ENCODE assay signal across 1 cellular context in the genomic region with DNA sequence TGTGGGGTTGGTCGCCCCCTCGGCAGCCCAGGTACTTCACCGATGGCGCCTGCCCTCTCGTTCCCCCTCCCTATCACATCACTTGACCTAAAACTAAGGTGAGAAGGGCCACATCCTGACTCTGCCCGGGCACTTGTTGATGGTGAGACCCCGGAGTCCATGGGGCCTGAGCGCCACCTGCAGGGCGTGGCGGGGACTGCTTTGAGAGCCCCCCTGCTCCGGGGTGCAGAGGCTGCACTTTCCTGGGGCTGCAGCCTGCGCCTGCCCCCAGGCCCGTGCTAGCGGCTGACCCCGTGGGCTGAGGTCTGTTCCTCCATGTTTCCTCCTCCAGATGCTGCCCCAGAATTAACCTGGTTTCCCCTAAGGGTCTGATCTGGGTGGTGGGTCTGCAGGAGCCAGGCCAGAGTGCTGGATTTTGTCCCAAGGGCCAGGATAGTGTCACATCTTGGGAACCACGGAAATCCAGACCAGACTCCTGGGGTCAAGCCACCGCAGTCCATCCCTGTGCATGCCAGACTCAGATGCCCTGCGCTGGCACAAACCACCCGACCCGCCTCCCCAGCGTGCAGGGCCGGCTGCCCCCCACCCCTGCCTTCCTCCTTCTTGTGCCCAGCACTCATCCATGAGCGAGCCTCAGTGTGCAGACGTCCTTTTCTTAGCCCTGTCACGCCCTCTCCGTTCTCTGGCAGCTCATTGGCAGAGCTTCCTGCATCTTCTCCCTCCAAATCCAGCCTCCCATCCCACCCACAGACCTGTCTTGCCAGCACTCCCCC.
TF ChIP-seq lines count a peak whose summit lies in the region.

No MANE protein-coding gene starts in this region.

TF ChIP-seq in K562, 482 proteins besides CTCF, POLR2A, EP300 and RAD21 (continues in another document):
- peak; percentile 53; the same call in 1 of the 2 replicates for TF ChIP-seq TFAP4 (CRISPR knock-in tag; IDR thresholded peaks at IDR 0.05; ENCODE audit: borderline replicate concordance)
- 0 out of 2 replicates have a peak, but pooled peaks have one; percentile 7 for TF ChIP-seq JUND (IDR thresholded peaks at IDR 0.05; ENCODE audit: borderline replicate concordance, low read depth, low read length)
- TF ChIP-seq JUND (tag; IDR thresholded peaks at IDR 0.05; ENCODE audit: borderline replicate concordance, low read depth, low read length) = no peak
- peak; percentile 59 for TF ChIP-seq POLR2G (IDR thresholded peaks at IDR 0.05; ENCODE audit: low read depth, low read length)
- TF ChIP-seq MIER1 (IDR thresholded peaks at IDR 0.05; ENCODE audit: low read depth) = no peak
- TF ChIP-seq NR3C1 (CRISPR knock-in tag; IDR thresholded peaks at IDR 0.05) = 0 out of 2 replicates have a peak, but pooled peaks have one; percentile 41
- no peak for TF ChIP-seq PBX2 (CRISPR knock-in tag; IDR thresholded peaks at IDR 0.05; ENCODE audit: low read depth)
- TF ChIP-seq PBX2 (tag; conservative IDR thresholded peaks at IDR 0.05; ENCODE audit: low read depth) = no peak
- TF ChIP-seq, protein P1, sequence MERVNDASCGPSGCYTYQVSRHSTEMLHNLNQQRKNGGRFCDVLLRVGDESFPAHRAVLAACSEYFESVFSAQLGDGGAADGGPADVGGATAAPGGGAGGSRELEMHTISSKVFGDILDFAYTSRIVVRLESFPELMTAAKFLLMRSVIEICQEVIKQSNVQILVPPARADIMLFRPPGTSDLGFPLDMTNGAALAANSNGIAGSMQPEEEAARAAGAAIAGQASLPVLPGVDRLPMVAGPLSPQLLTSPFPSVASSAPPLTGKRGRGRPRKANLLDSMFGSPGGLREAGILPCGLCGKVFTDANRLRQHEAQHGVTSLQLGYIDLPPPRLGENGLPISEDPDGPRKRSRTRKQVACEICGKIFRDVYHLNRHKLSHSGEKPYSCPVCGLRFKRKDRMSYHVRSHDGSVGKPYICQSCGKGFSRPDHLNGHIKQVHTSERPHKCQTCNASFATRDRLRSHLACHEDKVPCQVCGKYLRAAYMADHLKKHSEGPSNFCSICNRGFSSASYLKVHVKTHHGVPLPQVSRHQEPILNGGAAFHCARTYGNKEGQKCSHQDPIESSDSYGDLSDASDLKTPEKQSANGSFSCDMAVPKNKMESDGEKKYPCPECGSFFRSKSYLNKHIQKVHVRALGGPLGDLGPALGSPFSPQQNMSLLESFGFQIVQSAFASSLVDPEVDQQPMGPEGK (CRISPR knock-in tag; IDR thresholded peaks at IDR 0.05; ENCODE audit: borderline replicate concordance) = no peak
- TF ChIP-seq ZNF785 (CRISPR knock-in tag; IDR thresholded peaks at IDR 0.05) = no peak
- 0 out of 2 replicates have a peak, but pooled peaks have one; percentile 2 for TF ChIP-seq LCOR (CRISPR knock-in tag; IDR thresholded peaks at IDR 0.05)
- TF ChIP-seq CTCFL (IDR thresholded peaks at IDR 0.05; ENCODE audit: borderline replicate concordance, insufficient read depth, low read depth, low read length, poor library complexity, severe bottlenecking) = peak; percentile 83
- TF ChIP-seq STAG1 (CRISPR knock-in tag; IDR thresholded peaks at IDR 0.05; ENCODE audit: borderline replicate concordance) = peak; percentile 73; the same call in 1 of the 2 replicates
- TF ChIP-seq RCOR1 (IDR thresholded peaks at IDR 0.05; ENCODE audit: borderline replicate concordance in 1 of 2, low read depth in 2 of 2, low read length in 2 of 2) = peak in 1 of 2 experiments; percentile 46; a peak in 1 of 4 replicates
- 0 out of 2 replicates have a peak, but pooled peaks have one; percentile 7 for TF ChIP-seq ARID2 (IDR thresholded peaks at IDR 0.05)
- 0 out of 2 replicates have a peak, but pooled peaks have one; percentile 50 for TF ChIP-seq HDGF (IDR thresholded peaks at IDR 0.05)
- TF ChIP-seq, protein P2, sequence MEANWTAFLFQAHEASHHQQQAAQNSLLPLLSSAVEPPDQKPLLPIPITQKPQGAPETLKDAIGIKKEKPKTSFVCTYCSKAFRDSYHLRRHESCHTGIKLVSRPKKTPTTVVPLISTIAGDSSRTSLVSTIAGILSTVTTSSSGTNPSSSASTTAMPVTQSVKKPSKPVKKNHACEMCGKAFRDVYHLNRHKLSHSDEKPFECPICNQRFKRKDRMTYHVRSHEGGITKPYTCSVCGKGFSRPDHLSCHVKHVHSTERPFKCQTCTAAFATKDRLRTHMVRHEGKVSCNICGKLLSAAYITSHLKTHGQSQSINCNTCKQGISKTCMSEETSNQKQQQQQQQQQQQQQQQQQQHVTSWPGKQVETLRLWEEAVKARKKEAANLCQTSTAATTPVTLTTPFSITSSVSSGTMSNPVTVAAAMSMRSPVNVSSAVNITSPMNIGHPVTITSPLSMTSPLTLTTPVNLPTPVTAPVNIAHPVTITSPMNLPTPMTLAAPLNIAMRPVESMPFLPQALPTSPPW (CRISPR knock-in tag; IDR thresholded peaks at IDR 0.05) = peak; percentile 82
- TF ChIP-seq, protein P3, sequence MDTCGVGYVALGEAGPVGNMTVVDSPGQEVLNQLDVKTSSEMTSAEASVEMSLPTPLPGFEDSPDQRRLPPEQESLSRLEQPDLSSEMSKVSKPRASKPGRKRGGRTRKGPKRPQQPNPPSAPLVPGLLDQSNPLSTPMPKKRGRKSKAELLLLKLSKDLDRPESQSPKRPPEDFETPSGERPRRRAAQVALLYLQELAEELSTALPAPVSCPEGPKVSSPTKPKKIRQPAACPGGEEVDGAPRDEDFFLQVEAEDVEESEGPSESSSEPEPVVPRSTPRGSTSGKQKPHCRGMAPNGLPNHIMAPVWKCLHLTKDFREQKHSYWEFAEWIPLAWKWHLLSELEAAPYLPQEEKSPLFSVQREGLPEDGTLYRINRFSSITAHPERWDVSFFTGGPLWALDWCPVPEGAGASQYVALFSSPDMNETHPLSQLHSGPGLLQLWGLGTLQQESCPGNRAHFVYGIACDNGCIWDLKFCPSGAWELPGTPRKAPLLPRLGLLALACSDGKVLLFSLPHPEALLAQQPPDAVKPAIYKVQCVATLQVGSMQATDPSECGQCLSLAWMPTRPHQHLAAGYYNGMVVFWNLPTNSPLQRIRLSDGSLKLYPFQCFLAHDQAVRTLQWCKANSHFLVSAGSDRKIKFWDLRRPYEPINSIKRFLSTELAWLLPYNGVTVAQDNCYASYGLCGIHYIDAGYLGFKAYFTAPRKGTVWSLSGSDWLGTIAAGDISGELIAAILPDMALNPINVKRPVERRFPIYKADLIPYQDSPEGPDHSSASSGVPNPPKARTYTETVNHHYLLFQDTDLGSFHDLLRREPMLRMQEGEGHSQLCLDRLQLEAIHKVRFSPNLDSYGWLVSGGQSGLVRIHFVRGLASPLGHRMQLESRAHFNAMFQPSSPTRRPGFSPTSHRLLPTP (IDR thresholded peaks at IDR 0.05; ENCODE audit: borderline replicate concordance, extremely low read depth, insufficient read length) = no peak
- peak; percentile 52; the same call in 1 of the 2 replicates for TF ChIP-seq DEAF1 (CRISPR knock-in tag; IDR thresholded peaks at IDR 0.05)
- peak; percentile 81 for TF ChIP-seq SMC3 (conservative IDR thresholded peaks at IDR 0.05; ENCODE audit: insufficient read depth, low read depth, low read length)
- peak; percentile 52; the same call in 1 of the 2 replicates for TF ChIP-seq CTBP1 (IDR thresholded peaks at IDR 0.05; ENCODE audit: borderline replicate concordance)
- TF ChIP-seq SIN3A (IDR thresholded peaks at IDR 0.05; ENCODE audit: borderline replicate concordance in 2 of 2, control insufficient read depth in 1 of 2, low read depth in 2 of 2, low read length in 2 of 2) = 0 out of 4 replicates have a peak, but pooled peaks of 1 of the 2 experiments have one; percentile 37
- TF ChIP-seq, protein P4, sequence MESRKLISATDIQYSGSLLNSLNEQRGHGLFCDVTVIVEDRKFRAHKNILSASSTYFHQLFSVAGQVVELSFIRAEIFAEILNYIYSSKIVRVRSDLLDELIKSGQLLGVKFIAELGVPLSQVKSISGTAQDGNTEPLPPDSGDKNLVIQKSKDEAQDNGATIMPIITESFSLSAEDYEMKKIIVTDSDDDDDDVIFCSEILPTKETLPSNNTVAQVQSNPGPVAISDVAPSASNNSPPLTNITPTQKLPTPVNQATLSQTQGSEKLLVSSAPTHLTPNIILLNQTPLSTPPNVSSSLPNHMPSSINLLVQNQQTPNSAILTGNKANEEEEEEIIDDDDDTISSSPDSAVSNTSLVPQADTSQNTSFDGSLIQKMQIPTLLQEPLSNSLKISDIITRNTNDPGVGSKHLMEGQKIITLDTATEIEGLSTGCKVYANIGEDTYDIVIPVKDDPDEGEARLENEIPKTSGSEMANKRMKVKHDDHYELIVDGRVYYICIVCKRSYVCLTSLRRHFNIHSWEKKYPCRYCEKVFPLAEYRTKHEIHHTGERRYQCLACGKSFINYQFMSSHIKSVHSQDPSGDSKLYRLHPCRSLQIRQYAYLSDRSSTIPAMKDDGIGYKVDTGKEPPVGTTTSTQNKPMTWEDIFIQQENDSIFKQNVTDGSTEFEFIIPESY (CRISPR knock-in tag; IDR thresholded peaks at IDR 0.05) = peak; percentile 60; the same call in 1 of the 2 replicates
- peak; percentile 96 for TF ChIP-seq ZBTB7A (IDR thresholded peaks at IDR 0.05; ENCODE audit: borderline replicate concordance, control insufficient read depth, low read depth, low read length)
- peak; percentile 58 for TF ChIP-seq RBM22 (IDR thresholded peaks at IDR 0.05; ENCODE audit: low read depth, low read length, poor library complexity, severe bottlenecking)
- TF ChIP-seq EWSR1 (IDR thresholded peaks at IDR 0.05; ENCODE audit: borderline replicate concordance, low read depth, partially characterized antibody) = no peak
- 0 out of 4 replicates have a peak, but pooled peaks have one; percentile 22 to 33 for TF ChIP-seq FOXK2 (conservative IDR thresholded peaks at IDR 0.05 in 1 of 2, IDR thresholded peaks at IDR 0.05 in 1 of 2; ENCODE audit: low read depth in 2 of 2)
- TF ChIP-seq SP1 (CRISPR knock-in tag; IDR thresholded peaks at IDR 0.05) = peak; percentile 59; the same call in 1 of the 2 replicates
- peak in 1 of 3 experiments; percentile 39 for TF ChIP-seq YY1 (IDR thresholded peaks at IDR 0.05; ENCODE audit: borderline replicate concordance in 1 of 3, control insufficient read depth in 1 of 3, extremely low read depth in 1 of 3, insufficient read depth in 3 of 3, insufficient read length in 1 of 3, insufficient replicate concordance in 2 of 3, low read depth in 1 of 3, low read length in 2 of 3)
- TF ChIP-seq SUPT5H (IDR thresholded peaks at IDR 0.05) = peak; percentile 45; the same call in 1 of the 2 replicates
- no peak for TF ChIP-seq MTA2 (IDR thresholded peaks at IDR 0.05; ENCODE audit: low read depth)
- peak in 1 of 2 experiments; percentile 72; a peak in 2 of 4 replicates for TF ChIP-seq MAZ (CRISPR knock-in tag; conservative IDR thresholded peaks at IDR 0.05 in 1 of 2, IDR thresholded peaks at IDR 0.05 in 1 of 2)
- no peak for TF ChIP-seq ZNF197 (CRISPR knock-in tag; IDR thresholded peaks at IDR 0.05; ENCODE audit: low read depth)
- peak; percentile 58; the same call in 1 of the 2 replicates for TF ChIP-seq ZBTB9 (CRISPR knock-in tag; IDR thresholded peaks at IDR 0.05)
